ENCODE assay signal across 12 cellular contexts in genomic region chr19:51903192-51903591, GRCh38. TPM values are rescaled to one million over a fixed set of nuclear protein-coding genes. Genes with fewer than 3 reads are reported as not detected.
A peak's percentile ranks its signal among the peaks of the same experiment; 100 is the strongest.
DNase-seq lines count a peak whose midpoint lies in the region; ATAC-seq and TF ChIP-seq lines count a peak whose summit lies in the region.
"Had no signal": no experiment of that assay in that cellular context is flagged by ENCODE, and none has a peak within 500 bp of the region (broad histone marks: within the 10 kb centered on the region; RNA-seq: fewer than 3 reads in every experiment).

No MANE protein-coding gene starts in this region.

- H3K4me2 ChIP-seq in MM.1S (ENCODE audit: low read depth, low read length) = no peak overlapping the region

- DNase-seq in DMS 273 (lab: John Stamatoyannopoulos, UW; ENCODE audit: unreplicated experiment) = peak; percentile 8
- no peak for DNase-seq in DMS 273 treated with DMSO at 0.1 percent for 48 hours (lab: John Stamatoyannopoulos, UW)
- no peak for DNase-seq in spleen
- no peak for DNase-seq in right atrium auricular region (ENCODE audit: low spot score)
- DNase-seq in MM.1S = no peak
- DNase-seq: NCI-H1694 treated with DMSO at 0.1 percent for 48 hours; stimulated activated CD8-positive, alpha-beta memory T cell treated with anti-CD3 and anti-CD28 coated beads, Interleukin-4, amount 100 ng/mL, for 48 hours had no signal

- H3K79me2 ChIP-seq in MM.1S (ENCODE audit: low read length) = no peaks in the 10 kb centered on the region

- no peaks in the 10 kb centered on the region for H3K27me3 ChIP-seq in iPS-20b (ENCODE audit: insufficient read depth, low read length)
- H3K27me3 ChIP-seq in spleen (replicated peaks in 1 of 7) = peaks cover 0 to 20% (median 0%) of the 10 kb centered on the region in 7 donors
- H3K27me3 ChIP-seq in right atrium auricular region = no peaks in the 10 kb centered on the region
- H3K27me3 ChIP-seq in MM.1S (replicated peaks; ENCODE audit: insufficient read depth, low read length) = no peaks in the 10 kb centered on the region

- no peaks in the 10 kb centered on the region for H4K20me1 ChIP-seq in MM.1S (ENCODE audit: insufficient read depth, low read length)

- no peaks in the 10 kb centered on the region for H3F3A ChIP-seq in MM.1S (ENCODE audit: insufficient read depth, low read length)

- no peak overlapping the region for H2AFZ ChIP-seq in MM.1S (ENCODE audit: low read length)

- H3K9me3 Mint-ChIP-seq in activated naive CD8-positive, alpha-beta T cell (ENCODE audit: low read depth) = peaks cover 17% of the 10 kb centered on the region

- H3K4me1 ChIP-seq in iPS-20b (ENCODE audit: insufficient read depth, low read length) (peaks cover 16% of the 10 kb centered on the region), spleen (peaks cover 9 to 19% (median 13%) of the 10 kb centered on the region in 6 donors), right atrium auricular region (peaks cover 0 to 15% of the 10 kb centered on the region in 2 donors), MM.1S (ENCODE audit: low read length) (no peaks in the 10 kb centered on the region)

- no peak for TF ChIP-seq POLR2A in spleen (IDR thresholded peaks at IDR 0.05)

- H3K4me3 ChIP-seq in iPS-20b (ENCODE audit: low read length) = peak overlapping the region; percentile 93
- H3K4me3 ChIP-seq in spleen = peak overlapping the region in 5 of 8 donors; percentile 63 to 82 (median 74)
- no peak overlapping the region for H3K4me3 ChIP-seq in right atrium auricular region
- H3K4me3 ChIP-seq in MM.1S (ENCODE audit: low read length) = no peak overlapping the region

- intact Hi-C loops in spleen (cut with DNase I; ENCODE audit: low total_unique reads) = no loop called here

- H3K27ac ChIP-seq in iPS-20b (ENCODE audit: low read length) (peak overlapping the region; percentile 85), spleen (no peak overlapping the region), right atrium auricular region (no peak overlapping the region), MM.1S (ENCODE audit: low read length) (no peak overlapping the region)
- H3K27ac ChIP-seq: 22Rv1, SK-N-MC had no signal

- peak overlapping the region; percentile 100 for H3K4me3 Mint-ChIP-seq in activated naive CD8-positive, alpha-beta T cell

- peaks cover 51% of the 10 kb centered on the region for H3K36me3 ChIP-seq in iPS-20b (ENCODE audit: insufficient read depth, low read depth, low read length)
- H3K36me3 ChIP-seq in spleen = peaks cover 10 to 50% (median 35%) of the 10 kb centered on the region in 6 donors
- peaks cover 21% of the 10 kb centered on the region for H3K36me3 ChIP-seq in right atrium auricular region
- H3K36me3 ChIP-seq in MM.1S (replicated peaks; ENCODE audit: insufficient read depth, low read length) = no peaks in the 10 kb centered on the region

- no peak overlapping the region for H3K27ac Mint-ChIP-seq in activated naive CD8-positive, alpha-beta T cell

- ATAC-seq in HG03571 (IDR thresholded peaks at IDR 0.05; ENCODE audit: unreplicated experiment) = no peak

- peaks cover 59% of the 10 kb centered on the region for H3K36me3 Mint-ChIP-seq in activated naive CD8-positive, alpha-beta T cell

- H3K27me3 Mint-ChIP-seq in activated naive CD8-positive, alpha-beta T cell = peaks cover 12% of the 10 kb centered on the region

- peaks cover 24% of the 10 kb centered on the region for H3K4me1 Mint-ChIP-seq in activated naive CD8-positive, alpha-beta T cell (ENCODE audit: low read depth)

- 78 to 89% (median 89%) methylated on average over 8 of the region's 8 CpGs for WGBS in spleen, 5 donors

- TF ChIP-seq CTCF in spleen (IDR thresholded peaks at IDR 0.05 in 8 of 11, conservative IDR thresholded peaks at IDR 0.05 in 3 of 11) (no peak), right atrium auricular region (IDR thresholded peaks at IDR 0.05) (no peak), MM.1S (IDR thresholded peaks at IDR 0.05; ENCODE audit: low read length) (no peak)

- H3K9me2 ChIP-seq in MM.1S (replicated peaks; ENCODE audit: insufficient read depth, low read length) = no peaks in the 10 kb centered on the region

- peak overlapping the region; percentile 98; the same call in 1 of the 2 replicates for H3K9ac ChIP-seq in iPS-20b (ENCODE audit: low read depth, low read length)
- no peak overlapping the region for H3K9ac ChIP-seq in MM.1S (ENCODE audit: low read length)

- H3K9me3 ChIP-seq in iPS-20b (ENCODE audit: insufficient read depth, low read depth, low read length) (peaks cover 53% of the 10 kb centered on the region), spleen (peaks cover 0 to 88% (median 74%) of the 10 kb centered on the region in 8 donors), right atrium auricular region (peaks cover 0 to 16% of the 10 kb centered on the region in 2 donors), MM.1S (replicated peaks; ENCODE audit: insufficient read depth, low read length) (no peaks in the 10 kb centered on the region)

RNA-seq across cellular contexts. Expression of gene ZNF649, which starts 1.6 kb away (rescaled TPM):
- 10 to 100 TPM; 13.1 to 19.7 (median 14.4) TPM for total RNA-seq in spleen
- 1 to 10 TPM; 3.4 to 4.3 (median 3.5) TPM for polyA plus RNA-seq in spleen
- total RNA-seq in right atrium auricular region = 1 to 10 TPM; 7.2 to 7.4 TPM

RNA-seq across cellular contexts. Expression of gene ZNF577, which starts 15.4 kb away (rescaled TPM):
- 10 to 100 TPM; 13.0 to 25.8 (median 20.9) TPM for total RNA-seq in spleen
- polyA plus RNA-seq in spleen = 10 to 100 TPM; 11.4 to 31.7 (median 13.2) TPM
- total RNA-seq in right atrium auricular region = 1 to 10 TPM; 6.4 to 9.5 TPM

RNA-seq across cellular contexts. Expression of gene ZNF613, which starts 24.1 kb away (rescaled TPM):
- total RNA-seq in spleen (10 to 100 TPM in 1 of 7 donors, 1 to 10 TPM in 6; 4.9 to 11.6 (median 7.0) TPM), right atrium auricular region (1 to 10 TPM; 4.1 to 5.2 TPM)
- polyA plus RNA-seq in spleen = 1 to 10 TPM; 2.8 to 4.0 (median 3.2) TPM

Comparison
In these comparisons a context has a peak if more than half of its experiments do, and no peak if none do; other contexts are left out.
1. H3K4me3 ChIP-seq: peak in iPS-20b (single experiment) and spleen (5 of 8); none in right atrium auricular region (0 of 2) and MM.1S (single experiment).